8 cellular contexts compared by ENCODE assay signal in genomic region chr6:88166493-88166900, GRCh38. TPM values are rescaled to one million over a fixed set of nuclear protein-coding genes. Genes with fewer than 3 reads are reported as not detected.
DNase-seq lines count a peak whose midpoint lies in the region; ATAC-seq and TF ChIP-seq lines count a peak whose summit lies in the region.

No MANE protein-coding gene starts in this region.

- peak overlapping the region; percentile 96 for H3K4me2 ChIP-seq in GM23338
- no peak overlapping the region for H3K4me2 ChIP-seq in neural cell (ENCODE audit: low read length)

- no peaks in the 10 kb centered on the region; the same call in 2 of the 3 replicates for H3K36me3 Mint-ChIP-seq in GM23338 (ENCODE audit: low read depth)

- H3K27me3 Mint-ChIP-seq in GM23338 (ENCODE audit: insufficient read depth, low read depth, poor library complexity), result peaks cover 44% of the 10 kb centered on the region

- H3K4me3 ChIP-seq in GM23338, result peak overlapping the region; percentile 84
- peak overlapping the region; percentile 34 to 55 for H3K4me3 ChIP-seq in Panc1 (ENCODE audit: low read depth in 2 of 2, low read length in 2 of 2)
- peak overlapping the region; percentile 35 for H3K4me3 ChIP-seq in epithelial cell of esophagus (ENCODE audit: low read length)
- peak overlapping the region; percentile 89 for H3K4me3 ChIP-seq in neural cell (ENCODE audit: low read length)

- no peak for TF ChIP-seq EP300 in neural cell (conservative IDR thresholded peaks at IDR 0.05; ENCODE audit: poor library complexity, severe bottlenecking)

- BruUV-seq in Panc1 (replicated peaks; lab: Mats Ljungman, UMichigan), result no TSS peak

- peaks cover 21% of the 10 kb centered on the region for H3K4me1 ChIP-seq in GM23338 (ENCODE audit: insufficient read depth)
- no peaks in the 10 kb centered on the region for H3K4me1 ChIP-seq in Panc1 (ENCODE audit: control insufficient read depth, insufficient read depth, low read length)

- no peak for TF ChIP-seq CTCF in GM23338 (conservative IDR thresholded peaks at IDR 0.05; ENCODE audit: low read depth in 2 of 2)
- TF ChIP-seq CTCF in Panc1 (IDR thresholded peaks at IDR 0.05), result no peak
- TF ChIP-seq CTCF in epithelial cell of esophagus (IDR thresholded peaks at IDR 0.05; ENCODE audit: insufficient read depth, low read depth, low read length, missing control alignments), result no peak
- TF ChIP-seq CTCF in neural cell (IDR thresholded peaks at IDR 0.05; ENCODE audit: poor library complexity, severe bottlenecking), result no peak

- POLR2A ChIA-PET in Panc1 (lab: Charles Lee), result no interaction called here

- TF ChIP-seq RAD21 in neural cell (conservative IDR thresholded peaks at IDR 0.05), result peak; percentile 11

- ATAC-seq in GM18511 (IDR thresholded peaks at IDR 0.05; ENCODE audit: unreplicated experiment), result peak; percentile 54
- ATAC-seq in GM23338, result peak; percentile 54
- ATAC-seq in Panc1, result no peak

- no peaks in the 10 kb centered on the region for H3K9me3 ChIP-seq in Panc1 (ENCODE audit: control insufficient read depth, insufficient read depth, low read depth, low read length)
- no peaks in the 10 kb centered on the region for H3K9me3 ChIP-seq in neural cell (ENCODE audit: low read length)

- H3K27ac ChIP-seq in GM23338 (ENCODE audit: low read depth) (no peak overlapping the region), Panc1 (ENCODE audit: low read length) (no peak overlapping the region), neural cell (ENCODE audit: low read length) (peak overlapping the region; percentile 92)

- H3K9me3 Mint-ChIP-seq in GM23338, result no peaks in the 10 kb centered on the region; the same call in 2 of the 3 replicates

- H3K79me2 ChIP-seq in GM23338 (replicated peaks; ENCODE audit: insufficient read depth), result no peaks in the 10 kb centered on the region
- H3K79me2 ChIP-seq in neural cell (replicated peaks; ENCODE audit: insufficient read depth, low read length), result peaks cover 46% of the 10 kb centered on the region

- CTCF ChIA-PET in Panc1 (lab: Charles Lee), result no interaction called here

- H3K27ac Mint-ChIP-seq in GM23338, result no peak overlapping the region

- peaks cover 16% of the 10 kb centered on the region for H3K4me1 Mint-ChIP-seq in GM23338

- no peaks in the 10 kb centered on the region for H3K9me2 ChIP-seq in GM23338 (ENCODE audit: insufficient read depth)
- no peaks in the 10 kb centered on the region for H3K9me2 ChIP-seq in neural cell (ENCODE audit: insufficient read depth, low read length)

- peak overlapping the region; percentile 85 for H3K4me3 Mint-ChIP-seq in GM23338

- intact Hi-C loops in Panc1 (cut with micrococcal nuclease; ENCODE audit: unreplicated experiment), result no loop called here

- H3F3A ChIP-seq in GM23338 (replicated peaks; ENCODE audit: low read depth), result no peaks in the 10 kb centered on the region
- H3F3A ChIP-seq in neural cell (ENCODE audit: insufficient read depth, low read length, poor library complexity, severe bottlenecking), result peaks cover 5% of the 10 kb centered on the region

- H4K20me1 ChIP-seq in GM23338 (replicated peaks; ENCODE audit: insufficient read depth), result no peaks in the 10 kb centered on the region
- no peaks in the 10 kb centered on the region for H4K20me1 ChIP-seq in neural cell (ENCODE audit: insufficient read depth)

- H3K27me3 ChIP-seq in GM23338 (ENCODE audit: insufficient read depth) (peaks cover 45% of the 10 kb centered on the region), Panc1 (ENCODE audit: control insufficient read depth, insufficient read depth, low read length) (peaks cover 25% of the 10 kb centered on the region), neural cell (ENCODE audit: insufficient read depth, low read depth, low read length) (peaks cover 14% of the 10 kb centered on the region)

- H3K36me3 ChIP-seq in GM23338 (ENCODE audit: insufficient read depth), result no peaks in the 10 kb centered on the region
- H3K36me3 ChIP-seq in Panc1 (ENCODE audit: control insufficient read depth, insufficient read depth, low read length), result no peaks in the 10 kb centered on the region
- no peaks in the 10 kb centered on the region for H3K36me3 ChIP-seq in neural cell (ENCODE audit: insufficient read depth, low read length)

- peak overlapping the region; percentile 94 for H2AFZ ChIP-seq in GM23338
- H2AFZ ChIP-seq in neural cell (ENCODE audit: low read depth, low read length), result peak overlapping the region; percentile 49

- DNase-seq in GM23338 (ENCODE audit: low spot score), result no peak
- no peak for DNase-seq in Panc1 (ENCODE audit: low read depth, low spot score)
- no peak for DNase-seq in epithelial cell of esophagus (ENCODE audit: low read depth)
- no peak for DNase-seq in DMS79 treated with DMSO at 0.1 percent for 48 hours (lab: John Stamatoyannopoulos, UW)
- no peak for DNase-seq in NCI-H1930 (lab: John Stamatoyannopoulos, UW)
- DNase-seq in KG1 (lab: John Stamatoyannopoulos, UW), result no peak

- in situ Hi-C loops in Panc1 (cut with HindIII; ENCODE audit: low pct_unique_long_range_greater_than_20kb, low sequenced_read_pairs), result no loop called here

- H3K9ac ChIP-seq in neural cell (ENCODE audit: low read length), result peak overlapping the region; percentile 95

TF ChIP-seq in GM23338, 12 proteins besides CTCF, POLR2A, EP300 and RAD21 (continues in another document):
- TF ChIP-seq REST (IDR thresholded peaks at IDR 0.05; ENCODE audit: unreplicated experiment) (no peak), EZH2phosphoT487 (IDR thresholded peaks at IDR 0.05; ENCODE audit: unreplicated experiment) (no peak)

TF ChIP-seq in neural cell, 6 proteins besides CTCF, POLR2A, EP300 and RAD21:
- TF ChIP-seq TAF1 (IDR thresholded peaks at IDR 0.05; ENCODE audit: low read depth) (peak; percentile 46), SMC3 (conservative IDR thresholded peaks at IDR 0.05; ENCODE audit: poor library complexity) (peak; percentile 19), POLR2AphosphoS5 (IDR thresholded peaks at IDR 0.05) (no peak), MXI1 (conservative IDR thresholded peaks at IDR 0.05; ENCODE audit: poor library complexity, severe bottlenecking) (peak; percentile 7), EZH2 (IDR thresholded peaks at IDR 0.05; ENCODE audit: borderline replicate concordance, insufficient read depth, low read length, poor library complexity, severe bottlenecking) (no peak), REST (IDR thresholded peaks at IDR 0.05; ENCODE audit: borderline replicate concordance) (no peak)

RNA-seq across cellular contexts. Expression of gene CNR1, which starts 0.3 kb away (rescaled TPM):
- 2.6 and 2.8 TPM in 2 replicates for total RNA-seq in GM23338 (2014; rRNA removed; shearing (Covaris generic))
- polyA plus RNA-seq in GM23338 (2016; fragmentation: Nextera tagmentation; extraction: Ambion mirVana) (0.71 and 1.0 TPM in 2 replicates), neural cell (493 and 512 TPM in 2 replicates)
- 0.13 TPM for total RNA-seq in Panc1 (2021; ENCODE audit: unreplicated experiment)
- not detected for polyA plus RNA-seq in Panc1 (2012; ENCODE audit: insufficient read length)
- polyA minus RNA-seq in neural cell, result 718 and 731 TPM in 2 replicates

Comparison
In these comparisons a context has a peak if more than half of its experiments do, and no peak if none do; other contexts are left out.
1. H3K4me3 ChIP-seq: peak in every context shown above with its lines; median percentile 89 in neural cell; 84 in GM23338; 44 in Panc1; 35 in epithelial cell of esophagus.